Comparison of ENCODE assay signal across 7 cellular contexts in genomic region chr11:33947918-33948317, GRCh38. TPM values are rescaled to one million over a fixed set of nuclear protein-coding genes. Genes with fewer than 3 reads are reported as not detected.
"Had no signal": no experiment of that assay in that cellular context is flagged by ENCODE, and none has a peak within 500 bp of the region (broad histone marks: within the 10 kb centered on the region; RNA-seq: fewer than 3 reads in every experiment).

No MANE protein-coding gene starts in this region.

RNA-seq across cellular contexts. Expression of gene LMO2, which starts 56.0 kb away (rescaled TPM):
- total RNA-seq: activated naive CD4-positive, alpha-beta T cell treated with anti-CD3 and anti-CD28 coated beads for 36 hours; activated naive CD4-positive, alpha-beta T cell treated with anti-CD3 and anti-CD28 coated beads, Interleukin-2, amount 50 U/mL, for 72 hours; activated T-cell treated with anti-CD3 and anti-CD28 coated beads, Interleukin-2, amount 50 U/mL, for 72 hours; activated T-helper 1 cell treated with anti-CD3 and anti-CD28 coated beads, Interleukin-12 subunit alpha, Interleukin-12 subunit beta, Interleukin-2, Interleukin-4 antibody, amounts not matched to agents 30 ng/mL and 10 ng/mL and 1 ng/mL, durations not matched to agents 14 hours and 24 hours and 36 hours; activated T-helper 17 cell treated with anti-CD3 and anti-CD28 coated beads, Interleukin-2, amount 50 U/mL, for 72 hours; activated T-helper 2 cell treated with anti-CD3 and anti-CD28 coated beads, Interferon-gamma antibody, Interleukin-2, Interleukin-4, amounts not matched to agents 10 μg/mL and 5 μg/mL and 100 μg/mL, durations not matched to agents 14 hours and 24 hours and 36 hours; chondrocyte had no signal
